In genomic region chr12:96250119-96250685, GRCh38 we compare ENCODE assay signal across 19 cellular contexts. TPM values are rescaled to one million over a fixed set of nuclear protein-coding genes. Genes with fewer than 3 reads are reported as not detected.
DNase-seq lines count a peak whose midpoint lies in the region; ATAC-seq and TF ChIP-seq lines count a peak whose summit lies in the region.
"Had no signal": no experiment of that assay in that cellular context is flagged by ENCODE, and none has a peak within 500 bp of the region (broad histone marks: within the 10 kb centered on the region; RNA-seq: fewer than 3 reads in every experiment).

No MANE protein-coding gene starts in this region.

- no peaks in the 10 kb centered on the region for H3K27me3 ChIP-seq in heart left ventricle
- H3K27me3 ChIP-seq in upper lobe of left lung = no peaks in the 10 kb centered on the region
- H3K27me3 ChIP-seq: neural progenitor cell had no signal

- peaks cover 50% of the 10 kb centered on the region for H3K36me3 Mint-ChIP-seq in activated T-helper 17 cell treated with anti-CD3 and anti-CD28 coated beads, Interleukin-2, amount 50 U/mL, for 72 hours (ENCODE audit: low read depth)
- H3K36me3 Mint-ChIP-seq in naive thymus-derived CD8-positive, alpha-beta T cell = peaks cover 5 to 71% (median 29%) of the 10 kb centered on the region in 3 donors

- DNase-seq in heart left ventricle = no peak
- DNase-seq in Right ventricle myocardium inferior (ENCODE audit: missing footprints) = no peak
- DNase-seq in naive thymus-derived CD8-positive, alpha-beta T cell = no peak
- no peak for DNase-seq in upper lobe of left lung
- DNase-seq in GM19238 (ENCODE audit: insufficient read length, low spot score) = no peak
- DNase-seq in caudate nucleus (lab: John Stamatoyannopoulos, UW) = no peak
- DNase-seq: central memory CD4-positive, alpha-beta T cell; endodermal cell; GF-D8; H9; NCI-H2081 treated with DMSO at 0.1 percent for 48 hours; NCI-H774; right cardiac atrium; stimulated activated CD4-positive, alpha-beta T cell treated with anti-CD3 and anti-CD28 coated beads, Interleukin-4, amount 100 ng/mL, for 24 hours had no signal

- H3K9me3 Mint-ChIP-seq in activated T-helper 17 cell treated with anti-CD3 and anti-CD28 coated beads, Interleukin-2, amount 50 U/mL, for 72 hours = no peaks in the 10 kb centered on the region
- H3K9me3 Mint-ChIP-seq in naive thymus-derived CD8-positive, alpha-beta T cell = peaks cover 0 to 2% (median 0%) of the 10 kb centered on the region in 9 donors
- H3K9me3 Mint-ChIP-seq: endodermal cell, H9, neural progenitor cell, WTC11 had no signal

- peak overlapping the region; percentile 74 for H3K27ac Mint-ChIP-seq in activated T-helper 17 cell treated with anti-CD3 and anti-CD28 coated beads, Interleukin-2, amount 50 U/mL, for 72 hours
- H3K27ac Mint-ChIP-seq in naive thymus-derived CD8-positive, alpha-beta T cell = peak overlapping the region in 6 of 10 donors; percentile 54 to 85 (median 80)
- H3K27ac Mint-ChIP-seq: endodermal cell, neural progenitor cell, WTC11 had no signal

- peaks cover 14 to 57% (median 36%) of the 10 kb centered on the region in 12 donors for H3K4me1 ChIP-seq in heart left ventricle
- peaks cover 12 to 19% (median 14%) of the 10 kb centered on the region in 4 donors for H3K4me1 ChIP-seq in upper lobe of left lung

- H3K36me3 ChIP-seq in heart left ventricle (peaks cover 0 to 73% (median 38%) of the 10 kb centered on the region in 9 donors), upper lobe of left lung (peaks cover 7 to 59% (median 19%) of the 10 kb centered on the region in 4 donors)
- H3K36me3 ChIP-seq: neural progenitor cell had no signal

- no peak for TF ChIP-seq EP300 in upper lobe of left lung (IDR thresholded peaks at IDR 0.05)

- peak overlapping the region; percentile 41 for H3K4me3 Mint-ChIP-seq in activated T-helper 17 cell treated with anti-CD3 and anti-CD28 coated beads, Interleukin-2, amount 50 U/mL, for 72 hours
- H3K4me3 Mint-ChIP-seq in naive thymus-derived CD8-positive, alpha-beta T cell = no peak overlapping the region
- H3K4me3 Mint-ChIP-seq: endodermal cell, H9, neural progenitor cell, WTC11 had no signal

- WGBS in heart left ventricle, 4 donors = 80 to 99% (median 84%) methylated on average over 7 of the region's 7 CpGs
- WGBS in upper lobe of left lung, 2 donors = 84 to 89% methylated on average over 7 of the region's 7 CpGs

- no peak for TF ChIP-seq POLR2A in heart left ventricle (IDR thresholded peaks at IDR 0.05)
- no peak for TF ChIP-seq POLR2A in upper lobe of left lung (IDR thresholded peaks at IDR 0.05)

- POLR2A ChIA-PET in naive thymus-derived CD8-positive, alpha-beta T cell (lab: Charles Lee) = interaction anchor here (1.3 kb wide), 1 partner anchor 11 kb away, joined by 3 read pairs; no protein-coding TSS in a partner anchor

- peak overlapping the region in 9 of 12 donors; percentile 15 to 76 (median 71) for H3K27ac ChIP-seq in heart left ventricle
- H3K27ac ChIP-seq in upper lobe of left lung = peak overlapping the region in 3 of 4 donors; percentile 13 to 64 (median 33)
- H3K27ac ChIP-seq in caudate nucleus (ENCODE audit: low read depth, low read length) = no peak overlapping the region
- H3K27ac ChIP-seq: neural progenitor cell had no signal

- H3K9me3 ChIP-seq in heart left ventricle = no peaks in the 10 kb centered on the region
- no peaks in the 10 kb centered on the region for H3K9me3 ChIP-seq in upper lobe of left lung

- TF ChIP-seq CTCF in heart left ventricle (IDR thresholded peaks at IDR 0.05) (no peak), upper lobe of left lung (IDR thresholded peaks at IDR 0.05) (no peak)

- no peaks in the 10 kb centered on the region for H3K27me3 Mint-ChIP-seq in activated T-helper 17 cell treated with anti-CD3 and anti-CD28 coated beads, Interleukin-2, amount 50 U/mL, for 72 hours
- H3K27me3 Mint-ChIP-seq in naive thymus-derived CD8-positive, alpha-beta T cell = no peaks in the 10 kb centered on the region

- intact Hi-C loops in heart left ventricle (cut with DNase I) (no loop called here), Right ventricle myocardium inferior (cut with DNase I) (no loop called here)

- ATAC-seq in heart left ventricle (no peak), Right ventricle myocardium inferior (no peak), upper lobe of left lung (ENCODE audit: low FRiP score in 2 of 2) (no peak), HG03571 (IDR thresholded peaks at IDR 0.05; ENCODE audit: unreplicated experiment) (no peak)
- no peak for ATAC-seq in activated T-helper 17 cell treated with anti-CD3 and anti-CD28 coated beads, Interleukin-2, amount 50 U/mL, for 72 hours (replicated peaks)
- no peak for ATAC-seq in naive thymus-derived CD8-positive, alpha-beta T cell
- ATAC-seq: WTC11 had no signal

- peaks cover 51% of the 10 kb centered on the region for H3K4me1 Mint-ChIP-seq in activated T-helper 17 cell treated with anti-CD3 and anti-CD28 coated beads, Interleukin-2, amount 50 U/mL, for 72 hours
- peaks cover 28 to 38% (median 35%) of the 10 kb centered on the region in 4 donors for H3K4me1 Mint-ChIP-seq in naive thymus-derived CD8-positive, alpha-beta T cell
- H3K4me1 Mint-ChIP-seq: WTC11 had no signal

- no peak overlapping the region for H3K4me3 ChIP-seq in heart left ventricle
- no peak overlapping the region for H3K4me3 ChIP-seq in upper lobe of left lung
- H3K4me3 ChIP-seq: lung, neural progenitor cell had no signal

RNA-seq across cellular contexts. Expression of gene ELK3, which starts 56.0 kb away (rescaled TPM):
- total RNA-seq in heart left ventricle = 10 to 100 TPM; 14.3 to 42.3 (median 18.6) TPM
- polyA plus RNA-seq in heart left ventricle = 10 to 100 TPM in 1 of 2 donors, 1 to 10 TPM in 1; 5.7 to 20.7 TPM
- total RNA-seq in Right ventricle myocardium inferior = 20.8 TPM
- 10 to 100 TPM; 31.3 to 39.2 TPM for total RNA-seq in activated T-helper 17 cell treated with anti-CD3 and anti-CD28 coated beads, Interleukin-2, amount 50 U/mL, for 72 hours
- 10 to 100 TPM; 44.0 to 46.1 TPM for total RNA-seq in naive thymus-derived CD8-positive, alpha-beta T cell
- polyA plus RNA-seq in naive thymus-derived CD8-positive, alpha-beta T cell = 10 to 100 TPM in 1 of 3 donors, 1 to 10 TPM in 2; 7.5 to 18.9 (median 8.9) TPM
- 10 to 100 TPM in 5 of 6 donors, 1 to 10 TPM in 1; 7.3 to 38.4 (median 22.1) TPM for total RNA-seq in upper lobe of left lung
